In genomic region chr19:55173186-55173716, GRCh38 we compare ENCODE assay signal across 1 cellular context.
TF ChIP-seq lines count a peak whose summit lies in the region.

No MANE protein-coding gene starts in this region.

TF ChIP-seq in SK-N-SH treated with all-trans-retinoic acid at 6 μM for 48 hours, 23 proteins besides CTCF, POLR2A, EP300 and RAD21 (continued from another document):
- TF ChIP-seq POU6F1 (CRISPR knock-in tag; IDR thresholded peaks at IDR 0.05; ENCODE audit: borderline replicate concordance, low read depth) (no peak), BACH2 (CRISPR knock-in tag; IDR thresholded peaks at IDR 0.05; ENCODE audit: borderline replicate concordance) (no peak)
